3 cellular contexts compared by ENCODE assay signal in the genomic region with DNA sequence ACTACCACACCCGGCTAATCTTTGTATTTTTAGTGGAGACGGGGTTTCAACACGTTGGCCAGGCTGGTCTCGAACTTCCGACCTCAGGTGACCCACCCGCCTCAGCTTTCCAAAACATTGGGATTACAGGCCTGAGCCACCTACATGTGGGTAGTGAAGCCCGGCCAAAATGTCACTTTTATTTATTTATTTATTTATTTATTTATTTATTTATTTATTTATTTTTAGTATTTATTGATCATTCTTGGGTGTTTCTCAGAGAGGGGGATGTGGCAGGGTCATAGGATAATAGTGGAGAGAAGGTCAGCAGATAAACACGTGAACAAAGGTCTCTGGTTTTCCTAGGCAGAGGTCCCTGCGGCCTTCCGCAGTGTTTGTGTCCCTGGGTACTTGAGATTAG.
DNase-seq lines count a peak whose midpoint lies in the region; ATAC-seq, FAIRE-seq and TF ChIP-seq lines count a peak whose summit lies in the region.
"Not testable (repeated sequence)": the region's sequence is repeated elsewhere in the genome, so short reads cannot be mapped to it uniquely, and the experiment has no call there.

No MANE protein-coding gene starts in this region.

- not testable (repeated sequence) for H3K36me3 ChIP-seq in HEK293 (ENCODE audit: control insufficient read depth in 2 of 2, insufficient read depth in 1 of 2, low read length in 2 of 2)

- not testable (repeated sequence) for TF ChIP-seq POLR2A in A549 (IDR thresholded peaks at IDR 0.05; ENCODE audit: low read length)

- H3K9me3 ChIP-seq in A549; HEK293 (ENCODE audit: control insufficient read depth, insufficient read depth, low read depth, low read length): not testable (repeated sequence)

- not testable (repeated sequence) for H3K4me3 ChIP-seq in A549; HEK293 (ENCODE audit: low read depth, low read length)

- WGBS in A549 (ENCODE audit: missing lambda C conversion rate), result 76% methylated on average over 8 of the region's 10 CpGs

- not testable (repeated sequence) for ATAC-seq in A549

- not testable (repeated sequence) for FAIRE-seq in A549 (lab: Jason Lieb, UNC)

- TF ChIP-seq RAD21 in A549 (conservative IDR thresholded peaks at IDR 0.05 in 1 of 2, IDR thresholded peaks at IDR 0.05 in 1 of 2), result not testable (repeated sequence)

- not testable (repeated sequence) for TF ChIP-seq CTCF in A549 (IDR thresholded peaks at IDR 0.05); HEK293 (tag by site-specific recombination; IDR thresholded peaks at IDR 0.05)

- H3K4me2 ChIP-seq in A549, result not testable (repeated sequence)

- not testable (repeated sequence) for H3K4me1 ChIP-seq in A549; HEK293 (ENCODE audit: control insufficient read depth, insufficient read depth, low read length)

- not testable (repeated sequence) for DNase-seq in A549 (ENCODE audit: low read depth in 1 of 2, low spot score in 1 of 2)
- DNase-seq in NCI-H82 (lab: John Stamatoyannopoulos, UW), result peak; percentile 15

- not testable (repeated sequence) for TF ChIP-seq EP300 in A549 (IDR thresholded peaks at IDR 0.05)

- H3K27ac ChIP-seq in A549; HEK293 (ENCODE audit: extremely low read depth, low read depth, low read length): not testable (repeated sequence)

- POLR2A ChIA-PET in A549 (lab: Yijun Ruan, JAX); HEK293 (lab: Yijun Ruan, JAX): not testable (repeated sequence)

- CTCF ChIA-PET in A549 (lab: Yijun Ruan, JAX), result not testable (repeated sequence)
- CTCF ChIA-PET in HEK293 (lab: Yijun Ruan, JAX), result interaction anchor here (0.6 kb wide), 1 partner anchor 467 kb away, joined by 4 read pairs; no protein-coding TSS in a partner anchor

TF ChIP-seq in A549, 52 proteins besides CTCF, POLR2A, EP300 and RAD21:
- TF ChIP-seq ZC3H11A (IDR thresholded peaks at IDR 0.05), result peak; percentile 49; the same call in 1 of the 2 replicates

TF ChIP-seq in HEK293, 187 proteins besides CTCF, POLR2A, EP300 and RAD21 (continues in another document):
- TF ChIP-seq ZNF623 (tag by site-specific recombination; IDR thresholded peaks at IDR 0.05), result peak; percentile 65; the same call in 1 of the 2 replicates
- peak; percentile 87; the same call in 1 of the 2 replicates for TF ChIP-seq ZNF394 (tag by site-specific recombination; IDR thresholded peaks at IDR 0.05; ENCODE audit: borderline replicate concordance)
- TF ChIP-seq ZNF140 (tag by site-specific recombination; IDR thresholded peaks at IDR 0.05), result peak; percentile 52; the same call in 1 of the 2 replicates
- TF ChIP-seq ZXDB (tag by site-specific recombination; IDR thresholded peaks at IDR 0.05), result 0 out of 2 replicates have a peak, but pooled peaks have one; percentile 36
- TF ChIP-seq ZNF501 (tag by site-specific recombination; IDR thresholded peaks at IDR 0.05), result 0 out of 2 replicates have a peak, but pooled peaks have one; percentile 33
- TF ChIP-seq ZNF558 (tag by site-specific recombination; IDR thresholded peaks at IDR 0.05), result 0 out of 2 replicates have a peak, but pooled peaks have one; percentile 40
- TF ChIP-seq ZNF560 (tag by site-specific recombination; IDR thresholded peaks at IDR 0.05; ENCODE audit: borderline replicate concordance), result 0 out of 2 replicates have a peak, but pooled peaks have one; percentile 20
- TF ChIP-seq, protein P1, sequence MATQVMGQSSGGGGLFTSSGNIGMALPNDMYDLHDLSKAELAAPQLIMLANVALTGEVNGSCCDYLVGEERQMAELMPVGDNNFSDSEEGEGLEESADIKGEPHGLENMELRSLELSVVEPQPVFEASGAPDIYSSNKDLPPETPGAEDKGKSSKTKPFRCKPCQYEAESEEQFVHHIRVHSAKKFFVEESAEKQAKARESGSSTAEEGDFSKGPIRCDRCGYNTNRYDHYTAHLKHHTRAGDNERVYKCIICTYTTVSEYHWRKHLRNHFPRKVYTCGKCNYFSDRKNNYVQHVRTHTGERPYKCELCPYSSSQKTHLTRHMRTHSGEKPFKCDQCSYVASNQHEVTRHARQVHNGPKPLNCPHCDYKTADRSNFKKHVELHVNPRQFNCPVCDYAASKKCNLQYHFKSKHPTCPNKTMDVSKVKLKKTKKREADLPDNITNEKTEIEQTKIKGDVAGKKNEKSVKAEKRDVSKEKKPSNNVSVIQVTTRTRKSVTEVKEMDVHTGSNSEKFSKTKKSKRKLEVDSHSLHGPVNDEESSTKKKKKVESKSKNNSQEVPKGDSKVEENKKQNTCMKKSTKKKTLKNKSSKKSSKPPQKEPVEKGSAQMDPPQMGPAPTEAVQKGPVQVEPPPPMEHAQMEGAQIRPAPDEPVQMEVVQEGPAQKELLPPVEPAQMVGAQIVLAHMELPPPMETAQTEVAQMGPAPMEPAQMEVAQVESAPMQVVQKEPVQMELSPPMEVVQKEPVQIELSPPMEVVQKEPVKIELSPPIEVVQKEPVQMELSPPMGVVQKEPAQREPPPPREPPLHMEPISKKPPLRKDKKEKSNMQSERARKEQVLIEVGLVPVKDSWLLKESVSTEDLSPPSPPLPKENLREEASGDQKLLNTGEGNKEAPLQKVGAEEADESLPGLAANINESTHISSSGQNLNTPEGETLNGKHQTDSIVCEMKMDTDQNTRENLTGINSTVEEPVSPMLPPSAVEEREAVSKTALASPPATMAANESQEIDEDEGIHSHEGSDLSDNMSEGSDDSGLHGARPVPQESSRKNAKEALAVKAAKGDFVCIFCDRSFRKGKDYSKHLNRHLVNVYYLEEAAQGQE (tag by site-specific recombination; IDR thresholded peaks at IDR 0.05), result peak; percentile 33; the same call in 1 of the 2 replicates
- TF ChIP-seq, protein P2, sequence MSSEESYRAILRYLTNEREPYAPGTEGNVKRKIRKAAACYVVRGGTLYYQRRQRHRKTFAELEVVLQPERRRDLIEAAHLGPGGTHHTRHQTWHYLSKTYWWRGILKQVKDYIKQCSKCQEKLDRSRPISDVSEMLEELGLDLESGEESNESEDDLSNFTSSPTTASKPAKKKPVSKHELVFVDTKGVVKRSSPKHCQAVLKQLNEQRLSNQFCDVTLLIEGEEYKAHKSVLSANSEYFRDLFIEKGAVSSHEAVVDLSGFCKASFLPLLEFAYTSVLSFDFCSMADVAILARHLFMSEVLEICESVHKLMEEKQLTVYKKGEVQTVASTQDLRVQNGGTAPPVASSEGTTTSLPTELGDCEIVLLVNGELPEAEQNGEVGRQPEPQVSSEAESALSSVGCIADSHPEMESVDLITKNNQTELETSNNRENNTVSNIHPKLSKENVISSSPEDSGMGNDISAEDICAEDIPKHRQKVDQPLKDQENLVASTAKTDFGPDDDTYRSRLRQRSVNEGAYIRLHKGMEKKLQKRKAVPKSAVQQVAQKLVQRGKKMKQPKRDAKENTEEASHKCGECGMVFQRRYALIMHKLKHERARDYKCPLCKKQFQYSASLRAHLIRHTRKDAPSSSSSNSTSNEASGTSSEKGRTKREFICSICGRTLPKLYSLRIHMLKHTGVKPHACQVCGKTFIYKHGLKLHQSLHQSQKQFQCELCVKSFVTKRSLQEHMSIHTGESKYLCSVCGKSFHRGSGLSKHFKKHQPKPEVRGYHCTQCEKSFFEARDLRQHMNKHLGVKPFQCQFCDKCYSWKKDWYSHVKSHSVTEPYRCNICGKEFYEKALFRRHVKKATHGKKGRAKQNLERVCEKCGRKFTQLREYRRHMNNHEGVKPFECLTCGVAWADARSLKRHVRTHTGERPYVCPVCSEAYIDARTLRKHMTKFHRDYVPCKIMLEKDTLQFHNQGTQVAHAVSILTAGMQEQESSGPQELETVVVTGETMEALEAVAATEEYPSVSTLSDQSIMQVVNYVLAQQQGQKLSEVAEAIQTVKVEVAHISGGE (tag by site-specific recombination; conservative IDR thresholded peaks at IDR 0.05; ENCODE audit: low read depth), result peak; percentile 72
- TF ChIP-seq ZNF426 (tag by site-specific recombination; IDR thresholded peaks at IDR 0.05), result peak; percentile 63
- TF ChIP-seq ZNF510 (tag by site-specific recombination; IDR thresholded peaks at IDR 0.05; ENCODE audit: insufficient replicate concordance), result peak; percentile 30
- peak; percentile 50; the same call in 1 of the 2 replicates for TF ChIP-seq KLF7 (tag by site-specific recombination; IDR thresholded peaks at IDR 0.05; ENCODE audit: borderline replicate concordance)
